In genomic region chr21:39373634-39374033, GRCh38 we compare ENCODE assay signal across 8 cellular contexts. TPM values are rescaled to one million over a fixed set of nuclear protein-coding genes. Genes with fewer than 3 reads are reported as not detected.
DNase-seq lines count a peak whose midpoint lies in the region; ATAC-seq, FAIRE-seq and TF ChIP-seq lines count a peak whose summit lies in the region.

No MANE protein-coding gene starts in this region.

- TF ChIP-seq CTCF in A549 (IDR thresholded peaks at IDR 0.05) (no peak), GM10266 (IDR thresholded peaks at IDR 0.05; ENCODE audit: control insufficient read depth, insufficient read depth, low read depth, missing control alignments) (peak; percentile 23), chondrocyte (IDR thresholded peaks at IDR 0.05) (peak; percentile 72), glutamatergic neuron (IDR thresholded peaks at IDR 0.05; ENCODE audit: partially characterized antibody, unreplicated experiment) (no peak)

- no peak overlapping the region for H3K27ac Mint-ChIP-seq in chondrocyte (ENCODE audit: unreplicated experiment)
- H3K27ac Mint-ChIP-seq in glutamatergic neuron (ENCODE audit: unreplicated experiment): no peak overlapping the region

- H3K27me3 Mint-ChIP-seq in chondrocyte (ENCODE audit: low read depth) (peaks cover 2% of the 10 kb centered on the region), glutamatergic neuron (ENCODE audit: unreplicated experiment) (peaks cover 3% of the 10 kb centered on the region)

- 3% methylated on average over 5 of the region's 5 CpGs for WGBS in A549 (ENCODE audit: missing lambda C conversion rate)

- no peaks in the 10 kb centered on the region for H3K4me1 ChIP-seq in A549

- FAIRE-seq in A549 (lab: Jason Lieb, UNC): no peak

- CTCF ChIA-PET in A549 (lab: Yijun Ruan, JAX): interaction anchor here (0.7 to 1.6 kb wide), 11 partner anchors 10 to 69 kb away, joined by 3 to 8 read pairs (median 4); no protein-coding TSS in a partner anchor

- H3K36me3 Mint-ChIP-seq in chondrocyte (ENCODE audit: low read depth) (no peaks in the 10 kb centered on the region), glutamatergic neuron (ENCODE audit: unreplicated experiment) (no peaks in the 10 kb centered on the region)

- TF ChIP-seq RAD21 in A549 (conservative IDR thresholded peaks at IDR 0.05 in 1 of 2, IDR thresholded peaks at IDR 0.05 in 1 of 2): peak; percentile 19 to 39; a peak in 1 of 5 replicates

- H3K4me2 ChIP-seq in A549: peak overlapping the region; percentile 56

- no peaks in the 10 kb centered on the region for H3K9me3 ChIP-seq in A549

- DNase-seq in A549 (ENCODE audit: low read depth in 1 of 2, low spot score in 1 of 2): peak in 1 of 2 experiments; percentile 56
- DNase-seq in GM10266 (ENCODE audit: extremely low spot score): no peak
- peak; percentile 29 for DNase-seq in NCI-H2107 (lab: John Stamatoyannopoulos, UW)
- DNase-seq in chondrocyte (ENCODE audit: low spot score): no peak
- peak; percentile 25 for DNase-seq in pons (ENCODE audit: low spot score)
- no peak for DNase-seq in putamen (ENCODE audit: low spot score)
- DNase-seq in glutamatergic neuron: no peak
- DNase-seq in NCI-H2196 (lab: John Stamatoyannopoulos, UW; ENCODE audit: unreplicated experiment): no peak

- no peak for TF ChIP-seq POLR2A in A549 (IDR thresholded peaks at IDR 0.05; ENCODE audit: low read length)

- peak overlapping the region in 1 of 2 experiments; percentile 28; a peak in 1 of 6 replicates for H3K27ac ChIP-seq in A549

- H3K4me3 Mint-ChIP-seq in chondrocyte (ENCODE audit: unreplicated experiment): no peak overlapping the region
- no peak overlapping the region for H3K4me3 Mint-ChIP-seq in glutamatergic neuron (ENCODE audit: unreplicated experiment)

- H3K4me1 Mint-ChIP-seq in chondrocyte (ENCODE audit: low read depth) (no peaks in the 10 kb centered on the region), glutamatergic neuron (ENCODE audit: low read depth, unreplicated experiment) (peaks cover 6% of the 10 kb centered on the region)

- H3K9me3 Mint-ChIP-seq in chondrocyte (ENCODE audit: low read depth): no peaks in the 10 kb centered on the region
- H3K9me3 Mint-ChIP-seq in glutamatergic neuron (ENCODE audit: unreplicated experiment): no peaks in the 10 kb centered on the region

- ATAC-seq in A549: peak; percentile 93 to 95

- no peak for TF ChIP-seq EP300 in A549 (IDR thresholded peaks at IDR 0.05)

- no peak overlapping the region for H3K4me3 ChIP-seq in A549

- POLR2A ChIA-PET in A549 (lab: Yijun Ruan, JAX): interaction anchor here (0.9 to 1.1 kb wide), 2 partner anchors 14 to 24 kb away, joined by 4 to 5 read pairs; no protein-coding TSS in a partner anchor

TF ChIP-seq in A549, 52 proteins besides CTCF, POLR2A, EP300 and RAD21:
- TF ChIP-seq SMC3 (IDR thresholded peaks at IDR 0.05): no peak
- no peak for TF ChIP-seq HES2 (IDR thresholded peaks at IDR 0.05)
- no peak for TF ChIP-seq ZSCAN20 (CRISPR knock-in tag; IDR thresholded peaks at IDR 0.05)
- TF ChIP-seq REST (IDR thresholded peaks at IDR 0.05): no peak
- no peak for TF ChIP-seq BHLHE40 (IDR thresholded peaks at IDR 0.05; ENCODE audit: low read depth, low read length)
- no peak for TF ChIP-seq ATOH8 (CRISPR knock-in tag; IDR thresholded peaks at IDR 0.05; ENCODE audit: low read depth)
- no peak for TF ChIP-seq E2F6 (IDR thresholded peaks at IDR 0.05; ENCODE audit: borderline replicate concordance, low read depth)

RNA-seq across cellular contexts. Expression of gene HMGN1, which starts 24.7 kb away (rescaled TPM):
- polyA plus RNA-seq in A549 (2011; rRNA removed) (173 and 222 TPM in 2 replicates), A549 (2017; fragmentation: RNase III; extraction: RNeasy Plus Mini Kit Qiagen cat#74134 plus additional on column Dnase treatment) (256 to 269 TPM (median 265 TPM) in 3 replicates)
- 78.0 and 85.1 TPM in 2 replicates for polyA plus RNA-seq in A549 (2012; cell fraction: cytosol; rRNA removed)
- 46.9 and 71.9 TPM in 2 replicates for polyA plus RNA-seq in A549 (2012; cell fraction: nucleus; rRNA removed)
- 17.6 and 20.0 TPM in 2 replicates for polyA minus RNA-seq in A549 (2011; rRNA and poly(A)+ RNA removed)
- total RNA-seq in chondrocyte (218 to 266 TPM (median 230 TPM) in 3 replicates), glutamatergic neuron (ENCODE audit: unreplicated experiment) (231 TPM)

Comparison
In these comparisons a context has a peak if more than half of its experiments do, and no peak if none do; other contexts are left out.
1. DNase-seq: peak in NCI-H2107 (single experiment) and pons (single experiment); none in GM10266 (single experiment), chondrocyte (single experiment), putamen (single experiment), glutamatergic neuron (single experiment) and NCI-H2196 (single experiment).
2. CTCF ChIP-seq: peak in GM10266 (single experiment) and chondrocyte (single experiment); none in A549 (single experiment) and glutamatergic neuron (single experiment).